9 cellular contexts compared by ENCODE assay signal in genomic region chr13:40644838-40645620, GRCh38. TPM values are rescaled to one million over a fixed set of nuclear protein-coding genes. Genes with fewer than 3 reads are reported as not detected.
DNase-seq lines count a peak whose midpoint lies in the region; ATAC-seq, FAIRE-seq and TF ChIP-seq lines count a peak whose summit lies in the region.
"Had no signal": no experiment of that assay in that cellular context is flagged by ENCODE, and none has a peak within 500 bp of the region (broad histone marks: within the 10 kb centered on the region; RNA-seq: fewer than 3 reads in every experiment).

No MANE protein-coding gene starts in this region.

- intact Hi-C loops in GM12878 (cut with micrococcal nuclease; ENCODE audit: unreplicated experiment) (no loop called here), testis (cut with DNase I; ENCODE audit: low total_unique reads) (no loop called here)

- no peak for TF ChIP-seq RAD21 in GM12878 (IDR thresholded peaks at IDR 0.05; ENCODE audit: insufficient read depth, low read depth, low read length)

- in situ Hi-C loops in GM12878 (cut with MboI): no loop called here

- 38% methylated on average over 3 of the region's 3 CpGs for WGBS in GM12878 (ENCODE audit: insufficient coverage, insufficient replicate concordance, low lambda C conversion rate, missing lambda C conversion rate)
- 84 to 88% methylated on average over 3 of the region's 3 CpGs for WGBS in testis, 2 donors
- WGBS in upper lobe of left lung, 2 donors: 72 to 79% methylated on average over 3 of the region's 3 CpGs

- ATAC-seq in HG03432 (IDR thresholded peaks at IDR 0.05; ENCODE audit: unreplicated experiment) (peak; percentile 38), GM12878 (peak; percentile 26; the same call in 2 of the 3 replicates), HG02970 (IDR thresholded peaks at IDR 0.05; ENCODE audit: low FRiP score, unreplicated experiment) (no peak), upper lobe of left lung (ENCODE audit: low FRiP score in 2 of 2) (no peak)

- FAIRE-seq in GM12878 (lab: Jason Lieb, UNC): no peak

- TF ChIP-seq POLR2A in GM12878 (IDR thresholded peaks at IDR 0.05; ENCODE audit: low read depth, low read length) (no peak), testis (IDR thresholded peaks at IDR 0.05) (no peak), upper lobe of left lung (IDR thresholded peaks at IDR 0.05) (no peak)

- H3K9me3 ChIP-seq in GM12878 (replicated peaks; ENCODE audit: control insufficient read depth, insufficient read depth, low read length): no peaks in the 10 kb centered on the region; the same call in 2 of the 3 replicates
- no peaks in the 10 kb centered on the region for H3K9me3 ChIP-seq in testis
- no peaks in the 10 kb centered on the region for H3K9me3 ChIP-seq in upper lobe of left lung

- H4K20me1 ChIP-seq in GM12878 (ENCODE audit: control insufficient read depth, insufficient read depth): no peaks in the 10 kb centered on the region

- peak; percentile 8 for DNase-seq in AG10803 (ENCODE audit: low read depth)
- DNase-seq in GM12878 (ENCODE audit: low read depth, low spot score): no peak
- peak; percentile 40 for DNase-seq in myocyte (ENCODE audit: low read depth)
- no peak for DNase-seq in COR-L47 (lab: John Stamatoyannopoulos, UW)
- DNase-seq in testis: no peak
- no peak for DNase-seq in upper lobe of left lung
- DNase-seq: NCI-H1436 treated with DMSO at 0.1 percent for 48 hours had no signal

- RAD21 ChIA-PET in GM12878 (lab: Charles Lee; ENCODE audit: unreplicated experiment): interaction anchor here (1.5 kb wide), 1 partner anchor 127 kb away, joined by 4 read pairs; no protein-coding TSS in a partner anchor

- H3K4me1 ChIP-seq in GM12878 (ENCODE audit: control insufficient read depth, insufficient read depth, low read length): peaks cover 16% of the 10 kb centered on the region
- peaks cover 14% of the 10 kb centered on the region for H3K4me1 ChIP-seq in testis
- peaks cover 36 to 45% (median 44%) of the 10 kb centered on the region in 4 donors for H3K4me1 ChIP-seq in upper lobe of left lung

- CTCF ChIA-PET in GM12878 (lab: Yijun Ruan, JAX): interaction anchor here (1.6 kb wide), 1 partner anchor 9 kb away, joined by 4 read pairs; no protein-coding TSS in a partner anchor

- SMC1A ChIA-PET in GM12878 (lab: Charles Lee; ENCODE audit: uncharacterized antibody, unreplicated experiment): interaction anchor here (0.6 to 3.1 kb wide), 2 partner anchors 8 to 172 kb away, joined by 3 to 13 read pairs; no protein-coding TSS in a partner anchor

- TF ChIP-seq EP300 in GM12878 (IDR thresholded peaks at IDR 0.05; ENCODE audit: borderline replicate concordance in 1 of 2, control insufficient read depth in 1 of 2, low read depth in 2 of 2, low read length in 2 of 2): no peak
- no peak for TF ChIP-seq EP300 in upper lobe of left lung (IDR thresholded peaks at IDR 0.05)

- H3K79me2 ChIP-seq in GM12878 (ENCODE audit: control insufficient read depth, insufficient read depth, low read length): peaks cover 20% of the 10 kb centered on the region

- TF ChIP-seq CTCF in AG10803 (conservative IDR thresholded peaks at IDR 0.05; ENCODE audit: low read length) (no peak), GM12878 (IDR thresholded peaks at IDR 0.05 in 2 of 3, conservative IDR thresholded peaks at IDR 0.05 in 1 of 3; ENCODE audit: control insufficient read depth in 2 of 3, extremely low read depth in 1 of 3, insufficient read depth in 1 of 3, low read depth in 3 of 3, low read length in 3 of 3) (no peak), testis (IDR thresholded peaks at IDR 0.05) (no peak), upper lobe of left lung (IDR thresholded peaks at IDR 0.05) (no peak)

- 0 out of 2 replicates have a peak overlapping the region, but pooled peaks have one; percentile 25 for H3K27ac ChIP-seq in GM12878 (ENCODE audit: control insufficient read depth, insufficient read depth)
- no peak overlapping the region for H3K27ac ChIP-seq in testis
- no peak overlapping the region for H3K27ac ChIP-seq in upper lobe of left lung

- H2AFZ ChIP-seq in GM12878 (ENCODE audit: control insufficient read depth, low read depth, low read length): no peak overlapping the region

- POLR2A ChIA-PET in GM12878 (lab: Charles Lee): interaction anchor here (0.6 kb wide), 1 partner anchor 70 kb away, joined by 3 read pairs; no protein-coding TSS in a partner anchor

- H3K27me3 ChIP-seq in GM12878 (replicated peaks in 1 of 2; ENCODE audit: control insufficient read depth in 2 of 2, insufficient read depth in 2 of 2, low read length in 1 of 2) (no peaks in the 10 kb centered on the region), testis (no peaks in the 10 kb centered on the region), upper lobe of left lung (no peaks in the 10 kb centered on the region)

- BruUV-seq in GM12878 (replicated peaks; lab: Mats Ljungman, UMichigan): no TSS peak

- H3K36me3 ChIP-seq in GM12878 (ENCODE audit: control insufficient read depth in 2 of 2, insufficient read depth in 2 of 2, low read length in 1 of 2) (peaks cover 0 to 2% of the 10 kb centered on the region in 2 experiments; a peak in 2 of 4 replicates), testis (ENCODE audit: low read depth, missing control alignments) (no peaks in the 10 kb centered on the region), upper lobe of left lung (no peaks in the 10 kb centered on the region)

- H3K9ac ChIP-seq in GM12878 (ENCODE audit: control insufficient read depth, insufficient read depth, low read length): no peak overlapping the region

- 0 out of 2 replicates have a peak overlapping the region, but pooled peaks have one; percentile 25 for H3K4me2 ChIP-seq in GM12878 (ENCODE audit: control insufficient read depth, insufficient read depth)

- H3K4me3 ChIP-seq in AG10803 (ENCODE audit: low read length) (no peak overlapping the region), GM12878 (no peak overlapping the region), testis (no peak overlapping the region), upper lobe of left lung (no peak overlapping the region)

TF ChIP-seq in GM12878, 131 proteins besides CTCF, POLR2A, EP300 and RAD21:
- TF ChIP-seq IKZF1 (conservative IDR thresholded peaks at IDR 0.05) (no peak), HCFC1 (IDR thresholded peaks at IDR 0.05; ENCODE audit: low read length) (no peak), CREB1 (IDR thresholded peaks at IDR 0.05; ENCODE audit: low read depth) (0 out of 2 replicates have a peak, but pooled peaks have one; percentile 51)

RNA-seq across cellular contexts. Expression of gene FOXO1, which starts 21.4 kb away (rescaled TPM):
- total RNA-seq in GM12878 (2013; cell fraction: nucleolus; rRNA removed): 11.4 and 11.6 TPM in 2 replicates
- total RNA-seq in GM12878 (2014; rRNA removed): 0.65 and 0.96 TPM in 2 replicates
- 0.88 and 1.1 TPM in 2 replicates for total RNA-seq in GM12878 (2014; rRNA removed; fragmentation: Illumina TruSeq; extraction: Trizol)
- 1.6 and 2.4 TPM in 2 replicates for total RNA-seq in GM12878 (2021)
- 4.7 TPM for polyA plus RNA-seq in GM12878 (2011; ENCODE audit: low read depth)
- 7.0 and 8.3 TPM in 2 replicates for polyA plus RNA-seq in GM12878 (2011; rRNA removed)
- 7.5 and 8.5 TPM in 2 replicates for polyA plus RNA-seq in GM12878 (2011; cell fraction: cytosol; rRNA removed)
- polyA plus RNA-seq in GM12878 (2011; cell fraction: nucleus; rRNA removed): 6.3 and 8.8 TPM in 2 replicates
- 5.2 and 6.1 TPM in 2 replicates for polyA plus RNA-seq in GM12878 (2012)
- polyA plus RNA-seq in GM12878 (2014; fragmentation: Illumina TruSeq; extraction: Trizol): 1.4 and 1.6 TPM in 2 replicates
- polyA plus RNA-seq in GM12878 (2014; fragmentation: Nextera tagmentation; extraction: Ambion mirVana): under 1 TPM; 0.64 to 0.72 TPM
- polyA plus RNA-seq in GM12878 (2014; rRNA removed): 0.70 TPM in 2 replicates
- under 1 TPM; 0.58 to 0.79 TPM for polyA plus RNA-seq in GM12878 (2016; fragmentation: Nextera tagmentation; extraction: Ambion mirVana)
- 20.9 and 28.1 TPM in 2 replicates for polyA minus RNA-seq in GM12878 (2011; rRNA and poly(A)+ RNA removed)
- 11.6 and 15.6 TPM in 2 replicates for polyA minus RNA-seq in GM12878 (2011; cell fraction: cytosol; rRNA and poly(A)+ RNA removed)
- polyA minus RNA-seq in GM12878 (2011; cell fraction: nucleus; rRNA and poly(A)+ RNA removed): 9.1 and 21.0 TPM in 2 replicates
- total RNA-seq in myocyte: 6.2 and 12.5 TPM in 2 replicates
- 4.4 TPM for polyA plus RNA-seq in myocyte (2012)
- total RNA-seq in testis: 10 to 100 TPM; 52.2 to 58.7 TPM
- 19.5 TPM for polyA plus RNA-seq in testis (ENCODE audit: insufficient read depth, low read depth, low replicate concordance)
- 10 to 100 TPM; 23.0 to 36.8 (median 31.2) TPM for total RNA-seq in upper lobe of left lung

Comparison
In these comparisons a context has a peak if more than half of its experiments do, and no peak if none do; other contexts are left out.
1. DNase-seq: peak in AG10803 (single experiment) and myocyte (single experiment); none in GM12878 (single experiment), COR-L47 (single experiment), testis (single experiment) and upper lobe of left lung (0 of 2).
2. ATAC-seq: peak in HG03432 (single experiment) and GM12878 (single experiment); none in HG02970 (single experiment) and upper lobe of left lung (0 of 2).